1 cellular context compared by ENCODE assay signal in the genomic region with DNA sequence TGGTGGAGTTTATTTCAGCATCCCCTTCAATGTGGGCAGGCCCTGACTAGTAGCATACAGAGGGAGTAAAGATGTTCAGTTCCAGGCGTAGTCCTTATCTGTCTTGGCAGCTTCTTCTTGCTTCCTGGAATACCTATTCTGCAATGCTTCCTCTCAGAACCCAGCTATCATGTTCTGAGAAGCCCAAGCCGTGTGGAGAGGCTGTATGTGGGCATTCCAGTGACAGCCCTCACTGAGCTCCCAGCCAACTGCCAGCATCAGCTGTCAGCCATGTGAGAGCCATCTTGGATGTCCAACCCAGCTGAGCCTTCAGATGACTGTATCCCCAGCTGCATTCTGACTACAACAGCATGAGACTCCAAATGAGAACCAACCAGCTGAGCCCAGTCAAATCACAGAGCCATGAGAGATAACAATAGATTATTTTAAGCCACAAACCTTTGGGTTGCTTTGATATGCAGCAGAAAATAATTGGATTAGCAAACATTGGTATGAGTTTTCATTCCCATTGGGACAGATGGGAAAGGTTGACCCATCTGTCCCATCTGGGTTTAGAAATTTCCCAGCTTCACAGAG.
TF ChIP-seq lines count a peak whose summit lies in the region.

No MANE protein-coding gene starts in this region.

TF ChIP-seq in K562, 482 proteins besides CTCF, POLR2A, EP300 and RAD21 (continued from another document):
- TF ChIP-seq CBFA2T2 (conservative IDR thresholded peaks at IDR 0.05), result peak; percentile 44
- no peak for TF ChIP-seq EWSR1 (IDR thresholded peaks at IDR 0.05; ENCODE audit: borderline replicate concordance, low read depth, partially characterized antibody)
- peak; percentile 43; the same call in 1 of the 2 replicates for TF ChIP-seq TAL1 (IDR thresholded peaks at IDR 0.05)
- peak; percentile 62 for TF ChIP-seq TAF9B (IDR thresholded peaks at IDR 0.05; ENCODE audit: partially characterized antibody)
- TF ChIP-seq TRIM24 (IDR thresholded peaks at IDR 0.05), result 0 out of 4 replicates have a peak, but pooled peaks of 1 of the 2 experiments have one; percentile 30
- no peak for TF ChIP-seq NELFE (IDR thresholded peaks at IDR 0.05; ENCODE audit: insufficient read depth, insufficient read length)
- peak; percentile 61 for TF ChIP-seq ARID1B (IDR thresholded peaks at IDR 0.05)
- TF ChIP-seq CBFA2T3 (IDR thresholded peaks at IDR 0.05), result peak; percentile 55
- TF ChIP-seq GABPB1 (CRISPR knock-in tag; IDR thresholded peaks at IDR 0.05), result no peak
